In genomic region chr17:9402590-9403199, GRCh38 we compare ENCODE assay signal across 8 cellular contexts.
DNase-seq lines count a peak whose midpoint lies in the region; ATAC-seq and TF ChIP-seq lines count a peak whose summit lies in the region.

No MANE protein-coding gene starts in this region.

- DNase-seq in AG09309 (ENCODE audit: low read depth) (no peak), cerebellar cortex (ENCODE audit: low spot score) (peak; percentile 15), neural crest cell (ENCODE audit: low read depth, low spot score) (peak; percentile 38)

- H3K9me3 Mint-ChIP-seq in neural crest cell = peaks cover 13% of the 10 kb centered on the region

- no peak overlapping the region for H3K27ac ChIP-seq in OCI-LY3 (ENCODE audit: low read length)

- H3K79me2 ChIP-seq in OCI-LY3 (ENCODE audit: low read length) = no peaks in the 10 kb centered on the region

- H2AFZ ChIP-seq in OCI-LY3 (ENCODE audit: low read depth, low read length) = no peak overlapping the region

- H4K20me1 ChIP-seq in OCI-LY3 (ENCODE audit: insufficient read depth, low read length) = no peaks in the 10 kb centered on the region

- H3K4me1 Mint-ChIP-seq in neural crest cell = no peaks in the 10 kb centered on the region

- no peak overlapping the region for H3K4me3 Mint-ChIP-seq in neural crest cell

- H3K36me3 Mint-ChIP-seq in neural crest cell (ENCODE audit: low read depth) = peaks cover 7% of the 10 kb centered on the region

- peak; percentile 52 for TF ChIP-seq CTCF in AG09309 (IDR thresholded peaks at IDR 0.05; ENCODE audit: control insufficient read depth, insufficient read depth, low read depth, low read length, missing control alignments)
- TF ChIP-seq CTCF in GM12875 (IDR thresholded peaks at IDR 0.05; ENCODE audit: borderline replicate concordance, insufficient read depth, low read depth, low read length) = peak; percentile 51; the same call in 1 of the 2 replicates
- TF ChIP-seq CTCF in OCI-LY3 (IDR thresholded peaks at IDR 0.05; ENCODE audit: low read depth, low read length) = peak; percentile 58
- peak; percentile 61 for TF ChIP-seq CTCF in neural crest cell (conservative IDR thresholded peaks at IDR 0.05)

- ATAC-seq in HG03469 (IDR thresholded peaks at IDR 0.05; ENCODE audit: unreplicated experiment) = no peak
- no peak for ATAC-seq in HG03521 (IDR thresholded peaks at IDR 0.05; ENCODE audit: unreplicated experiment)
- no peak for ATAC-seq in esophagus mucosa

- no peak overlapping the region for H3K27ac Mint-ChIP-seq in neural crest cell (ENCODE audit: unreplicated experiment)

- no peaks in the 10 kb centered on the region for H3K36me3 ChIP-seq in OCI-LY3 (replicated peaks; ENCODE audit: low read depth, low read length)

- H3K27me3 ChIP-seq in OCI-LY3 (ENCODE audit: low read depth, low read length) = no peaks in the 10 kb centered on the region

- H3K4me2 ChIP-seq in OCI-LY3 (ENCODE audit: low read length) = no peak overlapping the region

- H3K4me1 ChIP-seq in OCI-LY3 (ENCODE audit: low read length) = peaks cover 24% of the 10 kb centered on the region

- H3K27me3 Mint-ChIP-seq in neural crest cell (ENCODE audit: low read depth) = no peaks in the 10 kb centered on the region

- H3K4me3 ChIP-seq in AG09309 (ENCODE audit: control insufficient read depth, low read depth, low read length) (no peak overlapping the region), GM12875 (ENCODE audit: low read depth, low read length) (no peak overlapping the region), OCI-LY3 (ENCODE audit: low read length) (no peak overlapping the region)

- no peaks in the 10 kb centered on the region for H3K9me3 ChIP-seq in OCI-LY3 (ENCODE audit: insufficient read depth, low read length)

- no peak overlapping the region for H3K9ac ChIP-seq in OCI-LY3 (ENCODE audit: low read length)
